In the genomic region with DNA sequence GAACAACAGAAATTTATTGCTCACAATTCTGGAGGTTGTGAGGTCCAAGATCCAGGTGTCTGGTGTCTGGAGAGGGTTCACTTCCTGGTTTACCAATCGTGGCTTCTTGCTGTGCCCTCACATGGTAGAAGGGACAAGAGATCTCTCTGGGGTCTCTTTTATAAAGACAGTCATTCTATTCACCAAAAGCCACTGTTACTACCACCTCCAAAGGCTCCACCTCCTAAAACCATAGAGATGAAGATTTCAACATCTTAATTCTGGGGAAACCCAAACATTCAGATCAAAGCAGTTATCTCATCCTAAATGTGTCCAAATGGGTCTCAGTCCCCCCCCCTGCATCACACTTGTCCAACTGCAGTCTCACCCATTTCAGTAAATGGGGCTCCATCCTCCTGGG, we compare ENCODE assay signal across 37 cellular contexts.
"Had no signal": no experiment of that assay in that cellular context is flagged by ENCODE, and none has a peak within 500 bp of the region (broad histone marks: within the 10 kb centered on the region; RNA-seq: fewer than 3 reads in every experiment).

No MANE protein-coding gene starts in this region.

- ATAC-seq: activated T-helper 17 cell treated with anti-CD3 and anti-CD28 coated beads, Interleukin-2, amount 50 U/mL, for 72 hours; K562 had no signal

- H3K4me3 ChIP-seq: ascending aorta, cardiac muscle cell, K562, MG63 had no signal

- H3K27ac Mint-ChIP-seq: activated B cell treated with CpG ODN at 0.5 μM for 24 hours; activated CD4-positive, alpha-beta memory T cell treated with anti-CD3 and anti-CD28 coated beads for 36 hours; activated naive CD8-positive, alpha-beta T cell treated with anti-CD3 and anti-CD28 coated beads for 36 hours; activated T-helper 17 cell treated with anti-CD3 and anti-CD28 coated beads, Interleukin-2, amount 50 U/mL, for 72 hours had no signal

- H3K9me3 ChIP-seq: ascending aorta had no signal

- H3K9me3 Mint-ChIP-seq: central memory CD8-positive, alpha-beta T cell had no signal

- DNase-seq: activated B cell treated with CpG ODN at 0.5 μM for 24 hours; activated CD4-positive, alpha-beta memory T cell treated with anti-CD3 and anti-CD28 coated beads for 36 hours; activated CD4-positive, alpha-beta T cell treated with anti-CD3 and anti-CD28 coated beads for 4 hours; activated CD4-positive, alpha-beta T cell treated with anti-CD3 and anti-CD28 coated beads, Interleukin-2, amount 50 U/mL, for 1 hour; activated CD4-positive, CD25-positive, alpha-beta regulatory T cell treated with anti-CD3 and anti-CD28 coated beads, Interleukin-2, amount 50 U/mL, for 72 hours; activated CD8-positive, alpha-beta memory T cell treated with anti-CD3 and anti-CD28 coated beads, Interleukin-2, amount 50 U/mL, for 4 hours; activated effector memory CD4-positive, alpha-beta T cell treated with anti-CD3 and anti-CD28 coated beads, Interleukin-2, amount 50 U/mL, for 16 hours; activated naive CD4-positive, alpha-beta T cell; activated naive CD4-positive, alpha-beta T cell treated with anti-CD3 and anti-CD28 coated beads, Interleukin-2, amount 50 U/mL, for 16 hours; activated naive CD8-positive, alpha-beta T cell treated with anti-CD3 and anti-CD28 coated beads for 36 hours; activated T-cell treated with anti-CD3 and anti-CD28 coated beads for 4 hours; activated T-cell treated with anti-CD3 and anti-CD28 coated beads, Interleukin-2, amount 50 U/mL, for 48 hours; amygdala; MG63; NCI-H1048; NCI-H1105 treated with DMSO at 0.1 percent for 48 hours; NCI-H1436; NCI-H1694; NCI-H1930; NCI-H2081 treated with DMSO at 0.1 percent for 48 hours; NCI-H226; NCI-H446 treated with DMSO at 0.1 percent for 48 hours; NCI-H524; NCI-H69; NCI-H82; OCI-M1; Right ventricle myocardium superior; SW 1271; T-helper 1 cell; T-helper 2 cell; T-helper 9 cell had no signal

- H3K4me1 ChIP-seq: ascending aorta had no signal

- H3K36me3 ChIP-seq: ascending aorta, cardiac muscle cell, MG63 had no signal

- H3K36me3 Mint-ChIP-seq: activated CD4-positive, alpha-beta memory T cell treated with anti-CD3 and anti-CD28 coated beads for 36 hours had no signal

- H3K27me3 ChIP-seq: ascending aorta, cardiac muscle cell, MG63 had no signal

- H3K4me3 Mint-ChIP-seq: activated B cell treated with CpG ODN at 0.5 μM for 24 hours; activated CD4-positive, alpha-beta memory T cell treated with anti-CD3 and anti-CD28 coated beads for 36 hours; activated naive CD8-positive, alpha-beta T cell treated with anti-CD3 and anti-CD28 coated beads for 36 hours; activated T-helper 17 cell treated with anti-CD3 and anti-CD28 coated beads, Interleukin-2, amount 50 U/mL, for 72 hours; central memory CD8-positive, alpha-beta T cell had no signal

- H3K27ac ChIP-seq: ascending aorta, cardiac muscle cell, VCaP had no signal

- H3K4me1 Mint-ChIP-seq: activated B cell treated with CpG ODN at 0.5 μM for 24 hours had no signal
